Comparison of ENCODE assay signal across 1 cellular context in the genomic region with DNA sequence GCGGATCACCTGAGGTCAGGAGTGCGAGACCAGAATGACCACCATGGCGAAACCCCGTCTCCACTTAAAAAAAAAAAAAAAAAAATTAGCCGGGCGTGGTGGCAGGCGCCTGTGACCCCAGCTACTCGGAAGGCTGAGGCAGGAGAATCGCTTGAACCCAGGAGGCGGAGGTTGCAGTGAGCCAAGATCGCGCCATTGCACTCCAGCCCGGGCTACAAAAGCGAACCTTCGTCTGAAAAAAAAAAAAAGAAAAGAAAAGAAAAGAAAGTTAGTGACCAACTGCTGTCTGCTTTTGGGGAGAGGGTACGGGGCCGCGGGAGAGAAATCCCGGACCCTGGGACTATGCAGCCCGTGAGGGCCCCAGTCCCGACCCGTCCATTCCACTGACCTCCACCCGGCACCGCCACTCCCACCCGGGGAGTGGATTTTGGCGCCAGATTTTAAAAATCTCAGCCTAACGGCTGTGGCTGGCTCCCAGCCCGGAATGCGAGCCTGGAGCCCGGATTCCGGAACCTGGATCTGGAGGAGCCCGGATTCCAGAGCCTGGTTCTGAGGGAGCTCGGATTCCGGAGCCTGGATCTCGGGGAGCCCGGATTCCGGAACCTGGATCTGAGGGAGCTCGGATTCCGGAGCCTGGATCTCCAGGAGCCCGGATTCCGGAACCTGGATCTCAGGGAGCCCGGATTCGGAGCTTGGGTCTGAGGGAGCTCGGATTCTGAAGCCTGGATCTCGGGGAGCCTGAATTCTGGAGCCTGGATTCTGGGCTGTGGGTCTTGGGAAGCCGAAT.
TF ChIP-seq lines count a peak whose summit lies in the region.

No MANE protein-coding gene starts in this region.

TF ChIP-seq in A549, 52 proteins besides CTCF, POLR2A, EP300 and RAD21 (continued from another document):
- TF ChIP-seq, protein P1, sequence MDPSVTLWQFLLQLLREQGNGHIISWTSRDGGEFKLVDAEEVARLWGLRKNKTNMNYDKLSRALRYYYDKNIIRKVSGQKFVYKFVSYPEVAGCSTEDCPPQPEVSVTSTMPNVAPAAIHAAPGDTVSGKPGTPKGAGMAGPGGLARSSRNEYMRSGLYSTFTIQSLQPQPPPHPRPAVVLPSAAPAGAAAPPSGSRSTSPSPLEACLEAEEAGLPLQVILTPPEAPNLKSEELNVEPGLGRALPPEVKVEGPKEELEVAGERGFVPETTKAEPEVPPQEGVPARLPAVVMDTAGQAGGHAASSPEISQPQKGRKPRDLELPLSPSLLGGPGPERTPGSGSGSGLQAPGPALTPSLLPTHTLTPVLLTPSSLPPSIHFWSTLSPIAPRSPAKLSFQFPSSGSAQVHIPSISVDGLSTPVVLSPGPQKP (IDR thresholded peaks at IDR 0.05; ENCODE audit: low read depth, low read length): no peak
- no peak for TF ChIP-seq EHMT2 (IDR thresholded peaks at IDR 0.05; ENCODE audit: low read depth)
- TF ChIP-seq ESRRA (IDR thresholded peaks at IDR 0.05; ENCODE audit: borderline replicate concordance, low read length): no peak
- TF ChIP-seq, protein P2, sequence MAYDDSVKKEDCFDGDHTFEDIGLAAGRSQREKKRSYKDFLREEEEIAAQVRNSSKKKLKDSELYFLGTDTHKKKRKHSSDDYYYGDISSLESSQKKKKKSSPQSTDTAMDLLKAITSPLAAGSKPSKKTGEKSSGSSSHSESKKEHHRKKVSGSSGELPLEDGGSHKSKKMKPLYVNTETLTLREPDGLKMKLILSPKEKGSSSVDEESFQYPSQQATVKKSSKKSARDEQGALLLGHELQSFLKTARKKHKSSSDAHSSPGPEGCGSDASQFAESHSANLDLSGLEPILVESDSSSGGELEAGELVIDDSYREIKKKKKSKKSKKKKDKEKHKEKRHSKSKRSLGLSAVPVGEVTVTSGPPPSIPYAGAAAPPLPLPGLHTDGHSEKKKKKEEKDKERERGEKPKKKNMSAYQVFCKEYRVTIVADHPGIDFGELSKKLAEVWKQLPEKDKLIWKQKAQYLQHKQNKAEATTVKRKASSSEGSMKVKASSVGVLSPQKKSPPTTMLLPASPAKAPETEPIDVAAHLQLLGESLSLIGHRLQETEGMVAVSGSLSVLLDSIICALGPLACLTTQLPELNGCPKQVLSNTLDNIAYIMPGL (CRISPR knock-in tag; IDR thresholded peaks at IDR 0.05; ENCODE audit: borderline replicate concordance): no peak
- no peak for TF ChIP-seq BCL3 (IDR thresholded peaks at IDR 0.05)
- TF ChIP-seq SREBF2 (IDR thresholded peaks at IDR 0.05): no peak
- no peak for TF ChIP-seq NR3C1 (IDR thresholded peaks at IDR 0.05)
- no peak for TF ChIP-seq RCOR1 (IDR thresholded peaks at IDR 0.05; ENCODE audit: low read depth, low read length)
- TF ChIP-seq JUN (IDR thresholded peaks at IDR 0.05): peak in 1 of 2 experiments; percentile 84; a peak in 3 of 5 replicates
- 0 out of 3 replicates have a peak, but pooled peaks have one; percentile 29 for TF ChIP-seq SMC3 (IDR thresholded peaks at IDR 0.05)
- TF ChIP-seq, protein P3, sequence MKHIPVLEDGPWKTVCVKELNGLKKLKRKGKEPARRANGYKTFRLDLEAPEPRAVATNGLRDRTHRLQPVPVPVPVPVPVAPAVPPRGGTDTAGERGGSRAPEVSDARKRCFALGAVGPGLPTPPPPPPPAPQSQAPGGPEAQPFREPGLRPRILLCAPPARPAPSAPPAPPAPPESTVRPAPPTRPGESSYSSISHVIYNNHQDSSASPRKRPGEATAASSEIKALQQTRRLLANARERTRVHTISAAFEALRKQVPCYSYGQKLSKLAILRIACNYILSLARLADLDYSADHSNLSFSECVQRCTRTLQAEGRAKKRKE (CRISPR knock-in tag; IDR thresholded peaks at IDR 0.05; ENCODE audit: low read depth): peak; percentile 52; the same call in 1 of the 2 replicates
- no peak for TF ChIP-seq FOSB (CRISPR knock-in tag; IDR thresholded peaks at IDR 0.05)
- TF ChIP-seq ZNF302 (CRISPR knock-in tag; IDR thresholded peaks at IDR 0.05): peak; percentile 20; the same call in 1 of the 2 replicates
- TF ChIP-seq RNF2 (IDR thresholded peaks at IDR 0.05; ENCODE audit: borderline replicate concordance, low read depth): no peak
- TF ChIP-seq, protein P4, sequence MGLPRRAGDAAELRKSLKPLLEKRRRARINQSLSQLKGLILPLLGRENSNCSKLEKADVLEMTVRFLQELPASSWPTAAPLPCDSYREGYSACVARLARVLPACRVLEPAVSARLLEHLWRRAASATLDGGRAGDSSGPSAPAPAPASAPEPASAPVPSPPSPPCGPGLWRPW (IDR thresholded peaks at IDR 0.05): no peak
- TF ChIP-seq, protein P5, sequence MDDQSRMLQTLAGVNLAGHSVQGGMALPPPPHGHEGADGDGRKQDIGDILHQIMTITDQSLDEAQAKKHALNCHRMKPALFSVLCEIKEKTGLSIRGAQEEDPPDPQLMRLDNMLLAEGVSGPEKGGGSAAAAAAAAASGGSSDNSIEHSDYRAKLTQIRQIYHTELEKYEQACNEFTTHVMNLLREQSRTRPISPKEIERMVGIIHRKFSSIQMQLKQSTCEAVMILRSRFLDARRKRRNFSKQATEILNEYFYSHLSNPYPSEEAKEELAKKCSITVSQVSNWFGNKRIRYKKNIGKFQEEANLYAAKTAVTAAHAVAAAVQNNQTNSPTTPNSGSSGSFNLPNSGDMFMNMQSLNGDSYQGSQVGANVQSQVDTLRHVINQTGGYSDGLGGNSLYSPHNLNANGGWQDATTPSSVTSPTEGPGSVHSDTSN (IDR thresholded peaks at IDR 0.05): no peak
- TF ChIP-seq E2F6 (IDR thresholded peaks at IDR 0.05; ENCODE audit: borderline replicate concordance, low read depth): peak; percentile 60; the same call in 1 of the 2 replicates
- TF ChIP-seq HOXB13 (CRISPR knock-in tag; IDR thresholded peaks at IDR 0.05; ENCODE audit: low read depth): 0 out of 2 replicates have a peak, but pooled peaks have one; percentile 28
- TF ChIP-seq NPAS2 (CRISPR knock-in tag; IDR thresholded peaks at IDR 0.05; ENCODE audit: borderline replicate concordance): no peak
- TF ChIP-seq RARB (CRISPR knock-in tag; IDR thresholded peaks at IDR 0.05): peak; percentile 68; the same call in 1 of the 2 replicates
- TF ChIP-seq NFE2L2 (conservative IDR thresholded peaks at IDR 0.05; ENCODE audit: low read length): no peak
- TF ChIP-seq, protein P6, sequence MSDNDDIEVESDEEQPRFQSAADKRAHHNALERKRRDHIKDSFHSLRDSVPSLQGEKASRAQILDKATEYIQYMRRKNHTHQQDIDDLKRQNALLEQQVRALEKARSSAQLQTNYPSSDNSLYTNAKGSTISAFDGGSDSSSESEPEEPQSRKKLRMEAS (IDR thresholded peaks at IDR 0.05): peak; percentile 64
- no peak for TF ChIP-seq ZFP36 (IDR thresholded peaks at IDR 0.05; ENCODE audit: borderline replicate concordance, partially characterized antibody)
- TF ChIP-seq TP53 (CRISPR knock-in tag; IDR thresholded peaks at IDR 0.05): no peak
- TF ChIP-seq CEBPB (IDR thresholded peaks at IDR 0.05): peak in 1 of 2 experiments; percentile 38; a peak in 1 of 4 replicates
- no peak for TF ChIP-seq KDM5A (IDR thresholded peaks at IDR 0.05)
- no peak for TF ChIP-seq CBX8 (IDR thresholded peaks at IDR 0.05)
- no peak for TF ChIP-seq HDAC2 (IDR thresholded peaks at IDR 0.05)
- TF ChIP-seq RFX5 (IDR thresholded peaks at IDR 0.05): peak; percentile 80
- TF ChIP-seq KDM1A (IDR thresholded peaks at IDR 0.05; ENCODE audit: low read depth): no peak
- no peak for TF ChIP-seq JUNB (IDR thresholded peaks at IDR 0.05)
- TF ChIP-seq CBX2 (IDR thresholded peaks at IDR 0.05; ENCODE audit: borderline replicate concordance, low read depth): no peak
- TF ChIP-seq ZSCAN20 (CRISPR knock-in tag; IDR thresholded peaks at IDR 0.05): no peak
- TF ChIP-seq, protein P7, sequence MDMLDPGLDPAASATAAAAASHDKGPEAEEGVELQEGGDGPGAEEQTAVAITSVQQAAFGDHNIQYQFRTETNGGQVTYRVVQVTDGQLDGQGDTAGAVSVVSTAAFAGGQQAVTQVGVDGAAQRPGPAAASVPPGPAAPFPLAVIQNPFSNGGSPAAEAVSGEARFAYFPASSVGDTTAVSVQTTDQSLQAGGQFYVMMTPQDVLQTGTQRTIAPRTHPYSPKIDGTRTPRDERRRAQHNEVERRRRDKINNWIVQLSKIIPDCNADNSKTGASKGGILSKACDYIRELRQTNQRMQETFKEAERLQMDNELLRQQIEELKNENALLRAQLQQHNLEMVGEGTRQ (IDR thresholded peaks at IDR 0.05): no peak; the same call in 1 of the 2 replicates
- TF ChIP-seq HOXA7 (CRISPR knock-in tag; IDR thresholded peaks at IDR 0.05): no peak
- no peak for TF ChIP-seq MAFK (IDR thresholded peaks at IDR 0.05; ENCODE audit: partially characterized antibody)
- no peak for TF ChIP-seq CHD2 (IDR thresholded peaks at IDR 0.05; ENCODE audit: low read length, partially characterized antibody)
- TF ChIP-seq MYC (IDR thresholded peaks at IDR 0.05; ENCODE audit: borderline replicate concordance, low read length): peak; percentile 22; the same call in 1 of the 2 replicates
- no peak for TF ChIP-seq ZC3H11A (IDR thresholded peaks at IDR 0.05)
- TF ChIP-seq CHD4 (IDR thresholded peaks at IDR 0.05; ENCODE audit: borderline replicate concordance): no peak
- peak; percentile 53; the same call in 1 of the 2 replicates for TF ChIP-seq GATA3 (IDR thresholded peaks at IDR 0.05; ENCODE audit: borderline replicate concordance)
- no peak for TF ChIP-seq MAZ (IDR thresholded peaks at IDR 0.05; ENCODE audit: borderline replicate concordance, low read depth, low read length)
- peak; percentile 78; the same call in 1 of the 2 replicates for TF ChIP-seq HOXB5 (CRISPR knock-in tag; IDR thresholded peaks at IDR 0.05)
- no peak for TF ChIP-seq FOSL2 (IDR thresholded peaks at IDR 0.05)
- peak; percentile 68 for TF ChIP-seq FOSL2 (CRISPR knock-in tag; IDR thresholded peaks at IDR 0.05)
- no peak for TF ChIP-seq POLR2AphosphoS2 (conservative IDR thresholded peaks at IDR 0.05; ENCODE audit: low read length)
- TF ChIP-seq EHF (CRISPR knock-in tag; IDR thresholded peaks at IDR 0.05): 0 out of 2 replicates have a peak, but pooled peaks have one; percentile 63
- TF ChIP-seq FOXS1 (CRISPR knock-in tag; IDR thresholded peaks at IDR 0.05): no peak
- TF ChIP-seq, protein P8, sequence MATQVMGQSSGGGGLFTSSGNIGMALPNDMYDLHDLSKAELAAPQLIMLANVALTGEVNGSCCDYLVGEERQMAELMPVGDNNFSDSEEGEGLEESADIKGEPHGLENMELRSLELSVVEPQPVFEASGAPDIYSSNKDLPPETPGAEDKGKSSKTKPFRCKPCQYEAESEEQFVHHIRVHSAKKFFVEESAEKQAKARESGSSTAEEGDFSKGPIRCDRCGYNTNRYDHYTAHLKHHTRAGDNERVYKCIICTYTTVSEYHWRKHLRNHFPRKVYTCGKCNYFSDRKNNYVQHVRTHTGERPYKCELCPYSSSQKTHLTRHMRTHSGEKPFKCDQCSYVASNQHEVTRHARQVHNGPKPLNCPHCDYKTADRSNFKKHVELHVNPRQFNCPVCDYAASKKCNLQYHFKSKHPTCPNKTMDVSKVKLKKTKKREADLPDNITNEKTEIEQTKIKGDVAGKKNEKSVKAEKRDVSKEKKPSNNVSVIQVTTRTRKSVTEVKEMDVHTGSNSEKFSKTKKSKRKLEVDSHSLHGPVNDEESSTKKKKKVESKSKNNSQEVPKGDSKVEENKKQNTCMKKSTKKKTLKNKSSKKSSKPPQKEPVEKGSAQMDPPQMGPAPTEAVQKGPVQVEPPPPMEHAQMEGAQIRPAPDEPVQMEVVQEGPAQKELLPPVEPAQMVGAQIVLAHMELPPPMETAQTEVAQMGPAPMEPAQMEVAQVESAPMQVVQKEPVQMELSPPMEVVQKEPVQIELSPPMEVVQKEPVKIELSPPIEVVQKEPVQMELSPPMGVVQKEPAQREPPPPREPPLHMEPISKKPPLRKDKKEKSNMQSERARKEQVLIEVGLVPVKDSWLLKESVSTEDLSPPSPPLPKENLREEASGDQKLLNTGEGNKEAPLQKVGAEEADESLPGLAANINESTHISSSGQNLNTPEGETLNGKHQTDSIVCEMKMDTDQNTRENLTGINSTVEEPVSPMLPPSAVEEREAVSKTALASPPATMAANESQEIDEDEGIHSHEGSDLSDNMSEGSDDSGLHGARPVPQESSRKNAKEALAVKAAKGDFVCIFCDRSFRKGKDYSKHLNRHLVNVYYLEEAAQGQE (IDR thresholded peaks at IDR 0.05): no peak
- TF ChIP-seq HEYL (CRISPR knock-in tag; IDR thresholded peaks at IDR 0.05): no peak
- TF ChIP-seq TFCP2L1 (CRISPR knock-in tag; IDR thresholded peaks at IDR 0.05): 0 out of 2 replicates have a peak, but pooled peaks have one; percentile 37
- no peak for TF ChIP-seq PHF8 (IDR thresholded peaks at IDR 0.05; ENCODE audit: borderline replicate concordance, low read depth)
